In genomic region chr1:79230751-79231150, GRCh38 we compare ENCODE assay signal across 5 cellular contexts.
A peak's percentile ranks its signal among the peaks of the same experiment; 100 is the strongest.
DNase-seq lines count a peak whose midpoint lies in the region; TF ChIP-seq lines count a peak whose summit lies in the region.
"Not testable (repeated sequence)": the region's sequence is repeated elsewhere in the genome, so short reads cannot be mapped to it uniquely, and the experiment has no call there.

No MANE protein-coding gene starts in this region.

- H3K9me3 Mint-ChIP-seq in neural crest cell = not testable (repeated sequence)

- peak overlapping the region; percentile 71 for H3K27ac Mint-ChIP-seq in neural crest cell (ENCODE audit: unreplicated experiment)

- not testable (repeated sequence) for H3K27me3 Mint-ChIP-seq in neural crest cell (ENCODE audit: low read depth)

- peaks cover 21% of the 10 kb centered on the region for H3K4me1 Mint-ChIP-seq in neural crest cell

- not testable (repeated sequence) for H3K4me3 Mint-ChIP-seq in neural crest cell

- not testable (repeated sequence) for TF ChIP-seq CTCF in epithelial cell of esophagus (IDR thresholded peaks at IDR 0.05; ENCODE audit: insufficient read depth, low read depth, low read length, missing control alignments); neural crest cell (conservative IDR thresholded peaks at IDR 0.05)

- not testable (repeated sequence) for H3K4me3 ChIP-seq in epithelial cell of esophagus (ENCODE audit: low read length)

- DNase-seq in DMS53 treated with DMSO at 0.1 percent for 48 hours (lab: John Stamatoyannopoulos, UW; ENCODE audit: unreplicated experiment) = peak; percentile 25
- DNase-seq in NCI-H510A treated with DMSO at 0.1 percent for 48 hours (lab: John Stamatoyannopoulos, UW) = peak; percentile 49
- peak; percentile 20 for DNase-seq in NCI-H748 (lab: John Stamatoyannopoulos, UW; ENCODE audit: unreplicated experiment)
- peak; percentile 36 for DNase-seq in epithelial cell of esophagus (ENCODE audit: low read depth)
- not testable (repeated sequence) for DNase-seq in neural crest cell (ENCODE audit: low read depth, low spot score)

- H3K36me3 Mint-ChIP-seq in neural crest cell (ENCODE audit: low read depth) = not testable (repeated sequence)
